In genomic region chr12:47426678-47427309, GRCh38 we compare ENCODE assay signal across 7 cellular contexts.
DNase-seq lines count a peak whose midpoint lies in the region; ATAC-seq lines count a peak whose summit lies in the region.
"Not testable (repeated sequence)": the region's sequence is repeated elsewhere in the genome, so short reads cannot be mapped to it uniquely, and the experiment has no call there.

No MANE protein-coding gene starts in this region.

- intact Hi-C loops in naive thymus-derived CD4-positive, alpha-beta T cell (cut with micrococcal nuclease) = not testable (repeated sequence)

- POLR2A ChIA-PET in naive thymus-derived CD4-positive, alpha-beta T cell (lab: Charles Lee) = interaction anchor here (0.6 to 1.5 kb wide), 2 partner anchors 118 to 239 kb away, joined by 3 read pairs; no protein-coding TSS in a partner anchor

- not testable (repeated sequence) for H3K4me1 ChIP-seq in naive thymus-derived CD4-positive, alpha-beta T cell (ENCODE audit: control insufficient read depth in 2 of 2, insufficient read depth in 2 of 2, low read length in 2 of 2)

- not testable (repeated sequence) for H3K27me3 ChIP-seq in naive thymus-derived CD4-positive, alpha-beta T cell (ENCODE audit: control insufficient read depth in 2 of 2, insufficient read depth in 2 of 2, low read length in 2 of 2)

- H3K36me3 Mint-ChIP-seq in T-helper 1 cell treated with Interleukin-12 subunit alpha and Interleukin-12 subunit beta and Interleukin-4 antibody, amounts not matched to agents 30 μg/mL and 1 μg/mL, for 36 hours (ENCODE audit: low read depth); activated naive CD4-positive, alpha-beta T cell treated with anti-CD3 and anti-CD28 coated beads, Interleukin-2, amount 50 U/mL, for 24 hours; naive thymus-derived CD4-positive, alpha-beta T cell: not testable (repeated sequence)
- peaks cover 3 to 10% of the 10 kb centered on the region in 2 donors for H3K36me3 Mint-ChIP-seq in activated T-cell treated with anti-CD3 and anti-CD28 coated beads, Interleukin-2, amount 50 U/mL, for 72 hours (ENCODE audit: insufficient read depth in 2 of 2)

- CTCF ChIA-PET in naive thymus-derived CD4-positive, alpha-beta T cell (lab: Charles Lee) = not testable (repeated sequence)

- peak; percentile 61 for DNase-seq in HT-29 (ENCODE audit: low spot score)
- DNase-seq in activated CD4-positive, alpha-beta T cell treated with anti-CD3 and anti-CD28 coated beads, Interleukin-2, amount 50 U/mL, for 1 hour = peak; percentile 32
- DNase-seq in activated T-cell treated with anti-CD3 and anti-CD28 coated beads, Interleukin-2, amount 50 U/mL, for 72 hours = peak in 1 of 2 donors; percentile 26
- peak in 2 of 9 donors; percentile 7 to 16 for DNase-seq in naive thymus-derived CD4-positive, alpha-beta T cell
- DNase-seq in stimulated activated CD8-positive, alpha-beta memory T cell treated with anti-CD3 and anti-CD28 coated beads, Interleukin-15, amount 100 ng/mL, for 4 hours (ENCODE audit: low read depth in 2 of 2) = peak; percentile 12 to 20

- H3K4me1 Mint-ChIP-seq in T-helper 1 cell treated with Interleukin-12 subunit alpha and Interleukin-12 subunit beta and Interleukin-4 antibody, amounts not matched to agents 30 μg/mL and 1 μg/mL, for 36 hours (ENCODE audit: low read depth) = not testable (repeated sequence)
- peaks cover 17% of the 10 kb centered on the region for H3K4me1 Mint-ChIP-seq in activated T-cell treated with anti-CD3 and anti-CD28 coated beads, Interleukin-2, amount 50 U/mL, for 72 hours (ENCODE audit: low read depth)
- H3K4me1 Mint-ChIP-seq in activated naive CD4-positive, alpha-beta T cell treated with anti-CD3 and anti-CD28 coated beads, Interleukin-2, amount 50 U/mL, for 24 hours = peaks cover 27% of the 10 kb centered on the region
- H3K4me1 Mint-ChIP-seq in naive thymus-derived CD4-positive, alpha-beta T cell = peaks cover 3 to 27% (median 16%) of the 10 kb centered on the region in 7 donors

- H3K27me3 Mint-ChIP-seq in T-helper 1 cell treated with Interleukin-12 subunit alpha and Interleukin-12 subunit beta and Interleukin-4 antibody, amounts not matched to agents 30 μg/mL and 1 μg/mL, for 36 hours (ENCODE audit: low read depth); activated T-cell treated with anti-CD3 and anti-CD28 coated beads, Interleukin-2, amount 50 U/mL, for 72 hours (ENCODE audit: low read depth); activated naive CD4-positive, alpha-beta T cell treated with anti-CD3 and anti-CD28 coated beads, Interleukin-2, amount 50 U/mL, for 24 hours; naive thymus-derived CD4-positive, alpha-beta T cell: not testable (repeated sequence)

- peaks cover 25% of the 10 kb centered on the region for H3K9me3 Mint-ChIP-seq in T-helper 1 cell treated with Interleukin-12 subunit alpha and Interleukin-12 subunit beta and Interleukin-4 antibody, amounts not matched to agents 30 μg/mL and 1 μg/mL, for 36 hours
- peaks cover 2 to 15% of the 10 kb centered on the region in 2 donors for H3K9me3 Mint-ChIP-seq in activated T-cell treated with anti-CD3 and anti-CD28 coated beads, Interleukin-2, amount 50 U/mL, for 72 hours
- H3K9me3 Mint-ChIP-seq in activated naive CD4-positive, alpha-beta T cell treated with anti-CD3 and anti-CD28 coated beads, Interleukin-2, amount 50 U/mL, for 24 hours = peaks cover 11% of the 10 kb centered on the region
- peaks cover 0 to 14% (median 4%) of the 10 kb centered on the region in 11 donors for H3K9me3 Mint-ChIP-seq in naive thymus-derived CD4-positive, alpha-beta T cell

- H3K9me3 ChIP-seq in naive thymus-derived CD4-positive, alpha-beta T cell (ENCODE audit: control insufficient read depth in 2 of 3, low read length in 3 of 3) = not testable (repeated sequence)

- H3K4me3 ChIP-seq in naive thymus-derived CD4-positive, alpha-beta T cell (ENCODE audit: low read length) = peak overlapping the region; percentile 43

- not testable (repeated sequence) for ATAC-seq in activated T-cell treated with anti-CD3 and anti-CD28 coated beads, Interleukin-2, amount 50 U/mL, for 72 hours (replicated peaks in 1 of 2); naive thymus-derived CD4-positive, alpha-beta T cell

- H3K27ac ChIP-seq in naive thymus-derived CD4-positive, alpha-beta T cell (ENCODE audit: low read depth, low read length) = not testable (repeated sequence)

- peak overlapping the region; percentile 84 for H3K27ac Mint-ChIP-seq in T-helper 1 cell treated with Interleukin-12 subunit alpha and Interleukin-12 subunit beta and Interleukin-4 antibody, amounts not matched to agents 30 μg/mL and 1 μg/mL, for 36 hours
- H3K27ac Mint-ChIP-seq in activated T-cell treated with anti-CD3 and anti-CD28 coated beads, Interleukin-2, amount 50 U/mL, for 72 hours = peak overlapping the region; percentile 85
- H3K27ac Mint-ChIP-seq in activated naive CD4-positive, alpha-beta T cell treated with anti-CD3 and anti-CD28 coated beads, Interleukin-2, amount 50 U/mL, for 24 hours = peak overlapping the region; percentile 87
- peak overlapping the region; percentile 12 to 95 (median 76) for H3K27ac Mint-ChIP-seq in naive thymus-derived CD4-positive, alpha-beta T cell

- H3K4me3 Mint-ChIP-seq in T-helper 1 cell treated with Interleukin-12 subunit alpha and Interleukin-12 subunit beta and Interleukin-4 antibody, amounts not matched to agents 30 μg/mL and 1 μg/mL, for 36 hours = peak overlapping the region; percentile 77
- H3K4me3 Mint-ChIP-seq in activated T-cell treated with anti-CD3 and anti-CD28 coated beads, Interleukin-2, amount 50 U/mL, for 72 hours = peak overlapping the region; percentile 71 to 85
- peak overlapping the region; percentile 68 for H3K4me3 Mint-ChIP-seq in activated naive CD4-positive, alpha-beta T cell treated with anti-CD3 and anti-CD28 coated beads, Interleukin-2, amount 50 U/mL, for 24 hours
- peak overlapping the region in 8 of 10 donors; percentile 4 to 79 (median 64) for H3K4me3 Mint-ChIP-seq in naive thymus-derived CD4-positive, alpha-beta T cell

- not testable (repeated sequence) for H3K36me3 ChIP-seq in naive thymus-derived CD4-positive, alpha-beta T cell (ENCODE audit: control insufficient read depth in 2 of 3, insufficient read depth in 3 of 3, low read length in 3 of 3)
